9 cellular contexts compared by ENCODE assay signal in the genomic region with DNA sequence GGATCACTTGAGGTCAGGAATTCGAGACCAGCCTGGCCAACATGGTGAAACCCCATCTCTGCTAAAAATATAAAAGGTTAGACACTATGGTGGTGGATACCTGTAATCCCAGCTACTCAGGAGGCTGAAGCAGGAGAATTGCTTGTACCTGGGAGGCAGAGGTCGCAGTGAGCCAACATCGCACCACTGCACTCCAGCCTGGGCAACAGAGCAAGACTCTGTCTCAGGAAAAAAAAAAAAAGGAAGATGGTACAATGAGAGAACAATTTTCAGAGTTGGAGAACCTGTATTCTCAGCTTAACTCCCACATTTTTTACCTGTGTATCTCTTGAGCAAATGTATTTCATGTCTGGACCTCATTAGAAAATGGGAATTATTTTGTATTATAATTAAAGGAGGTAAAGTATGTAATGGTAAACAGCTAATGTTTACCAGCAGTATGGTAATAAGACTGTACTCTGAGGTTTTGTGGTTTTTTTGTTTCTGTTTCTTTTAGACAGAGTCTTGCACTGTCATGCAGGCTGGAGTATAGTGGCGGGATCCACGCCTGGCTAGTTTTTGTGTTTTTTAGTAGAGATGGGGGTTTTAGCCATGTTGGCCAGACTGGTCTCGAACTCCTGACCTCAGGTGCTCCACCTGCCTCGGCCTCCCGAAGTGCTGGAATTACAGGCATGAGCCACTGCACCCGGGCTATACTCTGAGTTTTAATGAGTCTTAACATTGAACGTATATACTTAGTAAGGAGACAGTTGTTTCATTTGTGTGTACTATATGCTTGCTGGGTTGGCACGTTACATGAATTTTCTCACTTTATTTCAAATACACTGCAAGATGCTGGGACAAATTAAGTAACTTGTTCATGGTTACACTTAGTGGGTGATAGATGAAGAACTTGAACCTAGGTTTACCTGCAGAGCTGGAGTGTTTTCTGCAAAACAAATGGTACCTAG. TPM values are rescaled to one million over a fixed set of nuclear protein-coding genes. Genes with fewer than 3 reads are reported as not detected.
DNase-seq lines count a peak whose midpoint lies in the region; ATAC-seq, FAIRE-seq and TF ChIP-seq lines count a peak whose summit lies in the region.
"Had no signal": no experiment of that assay in that cellular context is flagged by ENCODE, and none has a peak within 500 bp of the region (broad histone marks: within the 10 kb centered on the region; RNA-seq: fewer than 3 reads in every experiment).

No MANE protein-coding gene starts in this region.

- no peak for TF ChIP-seq CTCF in kidney (IDR thresholded peaks at IDR 0.05; ENCODE audit: borderline replicate concordance, extremely low read depth, insufficient read depth)

- no peak overlapping the region for H3K9ac ChIP-seq in kidney (ENCODE audit: low read length in 2 of 2)

- no peak overlapping the region for H3K27ac ChIP-seq in kidney (ENCODE audit: low read depth in 2 of 2, low read length in 2 of 2)

- ATAC-seq in HG02943 (IDR thresholded peaks at IDR 0.05; ENCODE audit: low read depth, unreplicated experiment) = peak; percentile 95
- peak; percentile 77 for ATAC-seq in stimulated activated naive CD8-positive, alpha-beta T cell treated with anti-CD3 and anti-CD28 coated beads, Interleukin-15, Interleukin-2, amounts not matched to agents 100 U/mL and 50 U/mL, for 24 hours

- peaks cover 80% of the 10 kb centered on the region for H3K4me1 Mint-ChIP-seq in activated T-cell treated with anti-CD3 and anti-CD28 coated beads, Interleukin-2, amount 50 U/mL, for 24 hours (ENCODE audit: low read depth)
- peaks cover 63% of the 10 kb centered on the region for H3K4me1 Mint-ChIP-seq in T-helper 1 cell treated with Interleukin-12 subunit alpha and Interleukin-12 subunit beta and Interleukin-4 antibody, amounts not matched to agents 30 μg/mL and 1 μg/mL, for 36 hours (ENCODE audit: low read depth)

- intact Hi-C loops in head of caudate nucleus (cut with DNase I) = no loop called here
- intact Hi-C loops in kidney (cut with DNase I) = no loop called here

- FAIRE-seq in kidney (lab: Jason Lieb, UNC) = no peak
- FAIRE-seq: islet of Langerhans had no signal

- H3K36me3 Mint-ChIP-seq in activated T-cell treated with anti-CD3 and anti-CD28 coated beads, Interleukin-2, amount 50 U/mL, for 24 hours (ENCODE audit: low read depth) = peaks cover 80% of the 10 kb centered on the region
- H3K36me3 Mint-ChIP-seq in T-helper 1 cell treated with Interleukin-12 subunit alpha and Interleukin-12 subunit beta and Interleukin-4 antibody, amounts not matched to agents 30 μg/mL and 1 μg/mL, for 36 hours (ENCODE audit: low read depth) = peaks cover 25% of the 10 kb centered on the region

- no peaks in the 10 kb centered on the region for H3K27me3 Mint-ChIP-seq in activated T-cell treated with anti-CD3 and anti-CD28 coated beads, Interleukin-2, amount 50 U/mL, for 24 hours
- H3K27me3 Mint-ChIP-seq in T-helper 1 cell treated with Interleukin-12 subunit alpha and Interleukin-12 subunit beta and Interleukin-4 antibody, amounts not matched to agents 30 μg/mL and 1 μg/mL, for 36 hours (ENCODE audit: low read depth) = no peaks in the 10 kb centered on the region

- no peak overlapping the region for H3K4me3 ChIP-seq in kidney (ENCODE audit: low read length in 2 of 2)

- peak overlapping the region; percentile 36 for H3K4me3 Mint-ChIP-seq in activated T-cell treated with anti-CD3 and anti-CD28 coated beads, Interleukin-2, amount 50 U/mL, for 24 hours
- H3K4me3 Mint-ChIP-seq in T-helper 1 cell treated with Interleukin-12 subunit alpha and Interleukin-12 subunit beta and Interleukin-4 antibody, amounts not matched to agents 30 μg/mL and 1 μg/mL, for 36 hours = peak overlapping the region; percentile 67

- H3K9me3 Mint-ChIP-seq in activated T-cell treated with anti-CD3 and anti-CD28 coated beads, Interleukin-2, amount 50 U/mL, for 24 hours = no peaks in the 10 kb centered on the region
- no peaks in the 10 kb centered on the region for H3K9me3 Mint-ChIP-seq in T-helper 1 cell treated with Interleukin-12 subunit alpha and Interleukin-12 subunit beta and Interleukin-4 antibody, amounts not matched to agents 30 μg/mL and 1 μg/mL, for 36 hours

- H3K27ac Mint-ChIP-seq in activated T-cell treated with anti-CD3 and anti-CD28 coated beads, Interleukin-2, amount 50 U/mL, for 24 hours = peak overlapping the region; percentile 77
- peak overlapping the region; percentile 85 for H3K27ac Mint-ChIP-seq in T-helper 1 cell treated with Interleukin-12 subunit alpha and Interleukin-12 subunit beta and Interleukin-4 antibody, amounts not matched to agents 30 μg/mL and 1 μg/mL, for 36 hours

- no peaks in the 10 kb centered on the region for H3K9me3 ChIP-seq in kidney (ENCODE audit: control insufficient read depth in 1 of 2, low read length in 2 of 2)

- H3K36me3 ChIP-seq in kidney (ENCODE audit: control insufficient read depth in 1 of 2, insufficient read depth in 2 of 2, low read length in 2 of 2) = peaks cover 0 to 2% of the 10 kb centered on the region in 2 donors

- H3K4me1 ChIP-seq in kidney (ENCODE audit: control insufficient read depth in 1 of 2, insufficient read depth in 1 of 2, low read depth in 1 of 2, low read length in 2 of 2) = peaks cover 4 to 5% of the 10 kb centered on the region in 2 donors

- peak; percentile 38 for DNase-seq in activated T-cell treated with anti-CD3 and anti-CD28 coated beads, Interleukin-2, amount 50 U/mL, for 24 hours
- DNase-seq in activated T-cell treated with anti-CD3 and anti-CD28 coated beads for 4 hours (no peak), head of caudate nucleus (no peak), kidney (no peak)
- DNase-seq in stimulated activated naive CD8-positive, alpha-beta T cell treated with anti-CD3 and anti-CD28 coated beads, Interleukin-15, Interleukin-2, amounts not matched to agents 100 U/mL and 50 U/mL, for 24 hours = peak; percentile 13
- no peak for DNase-seq in stimulated activated CD4-positive, alpha-beta T cell treated with anti-CD3 and anti-CD28 coated beads, Interleukin-2, amount 100 ng/mL, for 24 hours

RNA-seq across cellular contexts. Expression of a gene that starts 16.2 kb away (rescaled TPM):
- total RNA-seq in kidney = 45.1 TPM
- 14.2 TPM for polyA plus RNA-seq in kidney (ENCODE audit: insufficient read depth, low read depth, low replicate concordance)

Comparison
In these comparisons a context has a peak if more than half of its experiments do, and no peak if none do; other contexts are left out.
1. DNase-seq: peak in activated T-cell treated with anti-CD3 and anti-CD28 coated beads, Interleukin-2, amount 50 U/mL, for 24 hours (single experiment) and stimulated activated naive CD8-positive, alpha-beta T cell treated with anti-CD3 and anti-CD28 coated beads, Interleukin-15, Interleukin-2, amounts not matched to agents 100 U/mL and 50 U/mL, for 24 hours (single experiment); none in activated T-cell treated with anti-CD3 and anti-CD28 coated beads for 4 hours (single experiment), head of caudate nucleus (0 of 42), stimulated activated CD4-positive, alpha-beta T cell treated with anti-CD3 and anti-CD28 coated beads, Interleukin-2, amount 100 ng/mL, for 24 hours (0 of 2) and kidney (single experiment).